Comparison of ENCODE assay signal across 8 cellular contexts in genomic region chr4:48329976-48330375, GRCh38. TPM values are rescaled to one million over a fixed set of nuclear protein-coding genes. Genes with fewer than 3 reads are reported as not detected.
DNase-seq lines count a peak whose midpoint lies in the region; ATAC-seq and TF ChIP-seq lines count a peak whose summit lies in the region.
"Had no signal": no experiment of that assay in that cellular context is flagged by ENCODE, and none has a peak within 500 bp of the region (broad histone marks: within the 10 kb centered on the region; RNA-seq: fewer than 3 reads in every experiment).

No MANE protein-coding gene starts in this region.

- H3K9ac ChIP-seq in fibroblast of lung (ENCODE audit: insufficient read depth, low read length) (no peak overlapping the region), smooth muscle cell (ENCODE audit: low read depth) (peak overlapping the region; percentile 86)

- H3K4me3 ChIP-seq in SJSA1 (no peak overlapping the region), fibroblast of lung (replicated peaks in 1 of 4; ENCODE audit: control extremely low read depth in 1 of 4, insufficient read depth in 1 of 4, low read depth in 3 of 4, low read length in 4 of 4) (no peak overlapping the region), smooth muscle cell (peak overlapping the region; percentile 24), gastroesophageal sphincter (no peak overlapping the region)

- H3K27me3 ChIP-seq in SJSA1 (replicated peaks): no peaks in the 10 kb centered on the region
- no peaks in the 10 kb centered on the region for H3K27me3 ChIP-seq in fibroblast of lung (ENCODE audit: control insufficient read depth, insufficient read depth, low read length)
- no peaks in the 10 kb centered on the region for H3K27me3 ChIP-seq in smooth muscle cell (ENCODE audit: low read depth)
- no peaks in the 10 kb centered on the region for H3K27me3 ChIP-seq in gastroesophageal sphincter

- H3K4me2 ChIP-seq in fibroblast of lung (ENCODE audit: extremely low read depth, insufficient read depth, low read length) (peak overlapping the region; percentile 63), smooth muscle cell (peak overlapping the region; percentile 80)

- TF ChIP-seq POLR2A in gastroesophageal sphincter (IDR thresholded peaks at IDR 0.05): no peak

- H3K79me2 ChIP-seq in fibroblast of lung (ENCODE audit: control insufficient read depth, insufficient read depth, low read length) (no peaks in the 10 kb centered on the region), smooth muscle cell (ENCODE audit: low read depth) (no peaks in the 10 kb centered on the region)

- no peak for ATAC-seq in HG03039 (IDR thresholded peaks at IDR 0.05; ENCODE audit: unreplicated experiment)
- ATAC-seq in gastroesophageal sphincter: no peak

- no peaks in the 10 kb centered on the region for H3K9me3 ChIP-seq in SJSA1 (replicated peaks)
- no peaks in the 10 kb centered on the region for H3K9me3 ChIP-seq in fibroblast of lung (ENCODE audit: control insufficient read depth, insufficient read depth, low read depth, low read length)
- H3K9me3 ChIP-seq in smooth muscle cell (replicated peaks; ENCODE audit: low read depth): no peaks in the 10 kb centered on the region
- no peaks in the 10 kb centered on the region for H3K9me3 ChIP-seq in gastroesophageal sphincter

- H3F3A ChIP-seq in smooth muscle cell (ENCODE audit: low read depth): peaks cover 6% of the 10 kb centered on the region

- H3K27ac ChIP-seq in SJSA1: peak overlapping the region; percentile 96
- H3K27ac ChIP-seq in fibroblast of lung (ENCODE audit: insufficient read depth, low read length): no peak overlapping the region
- peak overlapping the region; percentile 98 for H3K27ac ChIP-seq in smooth muscle cell (ENCODE audit: low read depth)
- no peak overlapping the region for H3K27ac ChIP-seq in gastroesophageal sphincter

- no peak for TF ChIP-seq EP300 in gastroesophageal sphincter (IDR thresholded peaks at IDR 0.05)

- no peak overlapping the region for H2AFZ ChIP-seq in fibroblast of lung (ENCODE audit: low read length)
- H2AFZ ChIP-seq in smooth muscle cell (ENCODE audit: low read depth): no peak overlapping the region

- H3K4me1 ChIP-seq in SJSA1 (replicated peaks) (peaks cover 57% of the 10 kb centered on the region), fibroblast of lung (ENCODE audit: control insufficient read depth, extremely low read depth, insufficient read depth, low read length) (peaks cover 16% of the 10 kb centered on the region), smooth muscle cell (ENCODE audit: low read depth) (peaks cover 19% of the 10 kb centered on the region), gastroesophageal sphincter (no peaks in the 10 kb centered on the region)

- TF ChIP-seq CTCF in fibroblast of lung (conservative IDR thresholded peaks at IDR 0.05 in 1 of 2, IDR thresholded peaks at IDR 0.05 in 1 of 2; ENCODE audit: low read depth in 1 of 2, low read length in 2 of 2): no peak
- TF ChIP-seq CTCF in smooth muscle cell (IDR thresholded peaks at IDR 0.05; ENCODE audit: borderline replicate concordance, insufficient read depth, poor library complexity, severe bottlenecking): no peak
- TF ChIP-seq CTCF in gastroesophageal sphincter (IDR thresholded peaks at IDR 0.05): no peak

- DNase-seq in H4 (ENCODE audit: low spot score): peak; percentile 80
- peak in 1 of 2 experiments; percentile 68 for DNase-seq in SJSA1 (ENCODE audit: low read depth in 1 of 2, low spot score in 2 of 2)
- DNase-seq in fibroblast of lung (ENCODE audit: low read depth in 2 of 2): peak; percentile 91 to 92
- DNase-seq in smooth muscle cell (lab: John Stamatoyannopoulos, UW; ENCODE audit: unreplicated experiment): no peak
- DNase-seq in GDM1 (lab: John Stamatoyannopoulos, UW): no peak
- DNase-seq: NCI-H1048 had no signal

- H4K20me1 ChIP-seq in fibroblast of lung (ENCODE audit: control insufficient read depth, extremely low read depth, insufficient read depth, low read length) (no peaks in the 10 kb centered on the region), smooth muscle cell (ENCODE audit: low read depth) (no peaks in the 10 kb centered on the region)

- no peaks in the 10 kb centered on the region for H3K36me3 ChIP-seq in SJSA1
- no peaks in the 10 kb centered on the region for H3K36me3 ChIP-seq in fibroblast of lung (ENCODE audit: control insufficient read depth, insufficient read depth, low read length)
- no peaks in the 10 kb centered on the region for H3K36me3 ChIP-seq in smooth muscle cell (ENCODE audit: low read depth)
- H3K36me3 ChIP-seq in gastroesophageal sphincter: no peaks in the 10 kb centered on the region

RNA-seq across cellular contexts. Expression of gene SLAIN2, which starts 11.4 kb away (rescaled TPM):
- 36.3 and 72.3 TPM in 2 replicates for total RNA-seq in H4 (2014; rRNA removed; shearing (Covaris generic))
- total RNA-seq in SJSA1 (2014; rRNA removed; shearing (Covaris generic)): 9.0 and 40.1 TPM in 2 replicates
- total RNA-seq in fibroblast of lung (29.8 and 34.2 TPM in 2 replicates), smooth muscle cell (113 and 143 TPM in 2 replicates), gastroesophageal sphincter (100 to 1,000 TPM in 3 of 4 donors, 10 to 100 TPM in 1; 68.4 to 238 (median 115) TPM)
- polyA plus RNA-seq in fibroblast of lung (57.4 and 71.1 TPM in 2 replicates), smooth muscle cell (43.7 and 46.4 TPM in 2 replicates)
- 45.6 and 50.1 TPM in 2 replicates for polyA plus RNA-seq in fibroblast of lung (2012)
- 29.6 and 35.0 TPM in 2 replicates for polyA minus RNA-seq in fibroblast of lung (ENCODE audit: low replicate concordance)

Comparison
In these comparisons a context has a peak if more than half of its experiments do, and no peak if none do; other contexts are left out.
1. DNase-seq: peak in H4 (single experiment) and fibroblast of lung (2 of 2); none in smooth muscle cell (single experiment) and GDM1 (single experiment).
2. H3K27ac ChIP-seq: peak in SJSA1 (single experiment) and smooth muscle cell (single experiment); none in fibroblast of lung (single experiment) and gastroesophageal sphincter (0 of 4).